In the genomic region with DNA sequence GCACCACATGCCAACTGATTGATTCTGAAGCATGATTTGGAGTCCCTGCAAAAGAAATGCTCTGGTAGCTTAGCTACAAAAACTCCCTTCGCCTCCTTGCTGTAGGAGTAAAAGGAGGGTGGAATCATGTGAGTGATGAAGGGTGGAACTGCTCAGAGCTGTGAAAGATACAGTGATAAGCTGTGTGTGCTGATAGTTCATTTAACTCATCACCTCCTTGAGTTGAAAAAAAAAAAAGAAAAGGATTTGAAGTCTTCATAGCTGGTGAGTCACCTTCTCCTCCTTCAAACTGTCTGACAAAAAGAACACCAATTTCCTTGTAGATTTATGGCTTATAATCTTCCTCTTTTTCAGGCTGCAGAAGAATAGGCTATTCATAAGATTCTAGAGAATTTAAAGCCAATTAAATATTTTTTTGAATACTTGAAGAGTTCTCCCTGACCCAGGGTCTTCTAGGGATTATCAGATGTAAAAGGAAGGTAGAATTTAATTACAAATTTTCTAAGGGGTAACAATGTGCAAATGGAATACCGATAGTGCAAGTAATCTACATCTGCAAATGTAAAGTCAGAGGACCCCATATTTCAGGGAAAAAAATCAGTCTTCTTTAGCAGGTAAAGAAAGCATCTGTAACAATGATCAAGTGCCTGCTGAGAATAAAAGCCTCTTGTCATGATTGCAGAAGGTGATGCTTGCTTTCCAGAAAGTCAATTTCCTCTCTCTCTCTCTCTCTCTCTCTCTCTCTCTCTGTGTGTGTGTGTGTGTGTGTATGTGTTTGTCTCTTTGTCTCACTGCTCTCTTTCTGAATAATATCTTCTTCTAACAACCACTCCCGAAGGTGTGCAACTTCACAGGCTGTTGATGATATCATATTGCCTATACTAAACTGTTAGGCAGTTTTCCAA, we compare ENCODE assay signal across 14 cellular contexts.
DNase-seq lines count a peak whose midpoint lies in the region; ATAC-seq and TF ChIP-seq lines count a peak whose summit lies in the region.
"Had no signal": no experiment of that assay in that cellular context is flagged by ENCODE, and none has a peak within 500 bp of the region (broad histone marks: within the 10 kb centered on the region; RNA-seq: fewer than 3 reads in every experiment).

No MANE protein-coding gene starts in this region.

- CTCF ChIA-PET in A673 (lab: Charles Lee) = no interaction called here
- CTCF ChIA-PET in activated CD4-positive, alpha-beta memory T cell treated with anti-CD3 and anti-CD28 coated beads for 36 hours (lab: Charles Lee) = no interaction called here

- H3K36me3 ChIP-seq in A673 (ENCODE audit: insufficient read depth, low read length, poor library complexity, severe bottlenecking) = no peaks in the 10 kb centered on the region
- H3K36me3 ChIP-seq: brain microvascular endothelial cell had no signal

- H3K27me3 Mint-ChIP-seq in activated CD4-positive, alpha-beta memory T cell treated with anti-CD3 and anti-CD28 coated beads for 36 hours = no peaks in the 10 kb centered on the region

- peaks cover 5% of the 10 kb centered on the region for H3K9me3 ChIP-seq in A673 (ENCODE audit: low read depth, low read length, poor library complexity, severe bottlenecking)

- no peak overlapping the region for H3K4me3 Mint-ChIP-seq in activated CD4-positive, alpha-beta memory T cell treated with anti-CD3 and anti-CD28 coated beads for 36 hours

- DNase-seq in A673 (ENCODE audit: low spot score) = peak; percentile 22
- peak; percentile 23 to 55 for DNase-seq in Kasumi-1 (lab: John Stamatoyannopoulos, UW)
- peak; percentile 58 to 79 for DNase-seq in foreskin keratinocyte
- no peak for DNase-seq in cardiac septum (ENCODE audit: low spot score)
- no peak for DNase-seq in activated CD4-positive, alpha-beta memory T cell treated with anti-CD3 and anti-CD28 coated beads for 36 hours
- DNase-seq: activated CD4-positive, alpha-beta T cell treated with anti-CD3 and anti-CD28 coated beads, Interleukin-2, amount 50 U/mL, for 4 hours; activated effector memory CD4-positive, alpha-beta T cell treated with anti-CD3 and anti-CD28 coated beads, Interleukin-2, amount 50 U/mL, for 16 hours; brain microvascular endothelial cell; NCI-H2081; stimulated activated CD8-positive, alpha-beta memory T cell treated with anti-CD3 and anti-CD28 coated beads, Interleukin-4, amount 100 ng/mL, for 48 hours had no signal

- H3K27ac Mint-ChIP-seq in activated CD4-positive, alpha-beta memory T cell treated with anti-CD3 and anti-CD28 coated beads for 36 hours = no peak overlapping the region

- no TSS peak for BruUV-seq in A673 (replicated peaks; lab: Mats Ljungman, UMichigan)

- no peak overlapping the region for H3K27ac ChIP-seq in A673 (ENCODE audit: low read depth, low read length, poor library complexity, severe bottlenecking)
- H3K27ac ChIP-seq in foreskin keratinocyte = peak overlapping the region; percentile 52
- H3K27ac ChIP-seq: brain microvascular endothelial cell had no signal

- ATAC-seq in SK-N-SH treated with all-trans-retinoic acid at 6 μM for 48 hours = peak; percentile 61
- ATAC-seq in foreskin keratinocyte = peak; percentile 43
- no peak for ATAC-seq in HG02678 (IDR thresholded peaks at IDR 0.05; ENCODE audit: unreplicated experiment)
- no peak for ATAC-seq in HG03196 (IDR thresholded peaks at IDR 0.05; ENCODE audit: unreplicated experiment)
- ATAC-seq: K562 had no signal

- no peak for TF ChIP-seq CTCF in A673 (conservative IDR thresholded peaks at IDR 0.05; ENCODE audit: low read depth, low read length)
- no peak for TF ChIP-seq CTCF in foreskin keratinocyte (conservative IDR thresholded peaks at IDR 0.05)

- H3K4me1 ChIP-seq in A673 (ENCODE audit: insufficient read depth, low read length, poor library complexity, severe bottlenecking) (no peaks in the 10 kb centered on the region), foreskin keratinocyte (peaks cover 46% of the 10 kb centered on the region)

- no peaks in the 10 kb centered on the region for H3K36me3 Mint-ChIP-seq in activated CD4-positive, alpha-beta memory T cell treated with anti-CD3 and anti-CD28 coated beads for 36 hours

- no peak overlapping the region for H3K4me3 ChIP-seq in A673 (ENCODE audit: low read depth, low read length, poor library complexity, severe bottlenecking)
- H3K4me3 ChIP-seq: K562 had no signal

- H3K4me1 Mint-ChIP-seq in activated CD4-positive, alpha-beta memory T cell treated with anti-CD3 and anti-CD28 coated beads for 36 hours (ENCODE audit: low read depth) = no peaks in the 10 kb centered on the region

- no peaks in the 10 kb centered on the region for H3K9me3 Mint-ChIP-seq in activated CD4-positive, alpha-beta memory T cell treated with anti-CD3 and anti-CD28 coated beads for 36 hours

- POLR2A ChIA-PET in A673 (lab: Charles Lee; ENCODE audit: low non-redundant PET) = no interaction called here
- POLR2A ChIA-PET in activated CD4-positive, alpha-beta memory T cell treated with anti-CD3 and anti-CD28 coated beads for 36 hours (lab: Charles Lee) = no interaction called here

- H3K27me3 ChIP-seq in A673 (replicated peaks; ENCODE audit: insufficient read depth, low read depth, low read length, poor library complexity) (no peaks in the 10 kb centered on the region), foreskin keratinocyte (no peaks in the 10 kb centered on the region)
- H3K27me3 ChIP-seq: brain microvascular endothelial cell had no signal

- intact Hi-C loops in A673 (cut with micrococcal nuclease; ENCODE audit: unreplicated experiment) = no loop called here
- intact Hi-C loops in cardiac septum (cut with DNase I) = no loop called here
- intact Hi-C loops in activated CD4-positive, alpha-beta memory T cell treated with anti-CD3 and anti-CD28 coated beads for 36 hours (cut with micrococcal nuclease) = no loop called here

TF ChIP-seq in SK-N-SH treated with all-trans-retinoic acid at 6 μM for 48 hours, 23 proteins besides CTCF, POLR2A, EP300 and RAD21:
- TF ChIP-seq, protein P1, sequence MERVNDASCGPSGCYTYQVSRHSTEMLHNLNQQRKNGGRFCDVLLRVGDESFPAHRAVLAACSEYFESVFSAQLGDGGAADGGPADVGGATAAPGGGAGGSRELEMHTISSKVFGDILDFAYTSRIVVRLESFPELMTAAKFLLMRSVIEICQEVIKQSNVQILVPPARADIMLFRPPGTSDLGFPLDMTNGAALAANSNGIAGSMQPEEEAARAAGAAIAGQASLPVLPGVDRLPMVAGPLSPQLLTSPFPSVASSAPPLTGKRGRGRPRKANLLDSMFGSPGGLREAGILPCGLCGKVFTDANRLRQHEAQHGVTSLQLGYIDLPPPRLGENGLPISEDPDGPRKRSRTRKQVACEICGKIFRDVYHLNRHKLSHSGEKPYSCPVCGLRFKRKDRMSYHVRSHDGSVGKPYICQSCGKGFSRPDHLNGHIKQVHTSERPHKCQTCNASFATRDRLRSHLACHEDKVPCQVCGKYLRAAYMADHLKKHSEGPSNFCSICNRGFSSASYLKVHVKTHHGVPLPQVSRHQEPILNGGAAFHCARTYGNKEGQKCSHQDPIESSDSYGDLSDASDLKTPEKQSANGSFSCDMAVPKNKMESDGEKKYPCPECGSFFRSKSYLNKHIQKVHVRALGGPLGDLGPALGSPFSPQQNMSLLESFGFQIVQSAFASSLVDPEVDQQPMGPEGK (CRISPR knock-in tag; IDR thresholded peaks at IDR 0.05; ENCODE audit: borderline replicate concordance) = no peak
- TF ChIP-seq ISL1 (CRISPR knock-in tag; IDR thresholded peaks at IDR 0.05) (no peak), ZNF8 (CRISPR knock-in tag; IDR thresholded peaks at IDR 0.05) (no peak), ARNTL (CRISPR knock-in tag; IDR thresholded peaks at IDR 0.05; ENCODE audit: borderline replicate concordance, low read depth) (no peak), TCF4 (CRISPR knock-in tag; IDR thresholded peaks at IDR 0.05; ENCODE audit: borderline replicate concordance) (no peak), ZNF565 (CRISPR knock-in tag; conservative IDR thresholded peaks at IDR 0.05; ENCODE audit: low read depth) (no peak)
- TF ChIP-seq, protein P2, sequence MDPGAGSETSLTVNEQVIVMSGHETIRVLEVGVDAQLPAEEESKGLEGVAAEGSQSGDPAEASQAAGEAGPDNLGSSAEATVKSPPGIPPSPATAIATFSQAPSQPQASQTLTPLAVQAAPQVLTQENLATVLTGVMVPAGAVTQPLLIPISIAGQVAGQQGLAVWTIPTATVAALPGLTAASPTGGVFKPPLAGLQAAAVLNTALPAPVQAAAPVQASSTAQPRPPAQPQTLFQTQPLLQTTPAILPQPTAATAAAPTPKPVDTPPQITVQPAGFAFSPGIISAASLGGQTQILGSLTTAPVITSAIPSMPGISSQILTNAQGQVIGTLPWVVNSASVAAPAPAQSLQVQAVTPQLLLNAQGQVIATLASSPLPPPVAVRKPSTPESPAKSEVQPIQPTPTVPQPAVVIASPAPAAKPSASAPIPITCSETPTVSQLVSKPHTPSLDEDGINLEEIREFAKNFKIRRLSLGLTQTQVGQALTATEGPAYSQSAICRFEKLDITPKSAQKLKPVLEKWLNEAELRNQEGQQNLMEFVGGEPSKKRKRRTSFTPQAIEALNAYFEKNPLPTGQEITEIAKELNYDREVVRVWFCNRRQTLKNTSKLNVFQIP (CRISPR knock-in tag; IDR thresholded peaks at IDR 0.05; ENCODE audit: borderline replicate concordance, low read depth) = no peak
- TF ChIP-seq, protein P3, sequence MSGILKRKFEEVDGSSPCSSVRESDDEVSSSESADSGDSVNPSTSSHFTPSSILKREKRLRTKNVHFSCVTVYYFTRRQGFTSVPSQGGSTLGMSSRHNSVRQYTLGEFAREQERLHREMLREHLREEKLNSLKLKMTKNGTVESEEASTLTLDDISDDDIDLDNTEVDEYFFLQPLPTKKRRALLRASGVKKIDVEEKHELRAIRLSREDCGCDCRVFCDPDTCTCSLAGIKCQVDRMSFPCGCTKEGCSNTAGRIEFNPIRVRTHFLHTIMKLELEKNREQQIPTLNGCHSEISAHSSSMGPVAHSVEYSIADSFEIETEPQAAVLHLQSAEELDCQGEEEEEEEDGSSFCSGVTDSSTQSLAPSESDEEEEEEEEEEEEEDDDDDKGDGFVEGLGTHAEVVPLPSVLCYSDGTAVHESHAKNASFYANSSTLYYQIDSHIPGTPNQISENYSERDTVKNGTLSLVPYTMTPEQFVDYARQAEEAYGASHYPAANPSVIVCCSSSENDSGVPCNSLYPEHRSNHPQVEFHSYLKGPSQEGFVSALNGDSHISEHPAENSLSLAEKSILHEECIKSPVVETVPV (CRISPR knock-in tag; IDR thresholded peaks at IDR 0.05) = no peak

Comparison
In these comparisons a context has a peak if more than half of its experiments do, and no peak if none do; other contexts are left out.
1. DNase-seq: peak in A673 (single experiment), Kasumi-1 (2 of 2) and foreskin keratinocyte (2 of 2); none in cardiac septum (single experiment) and activated CD4-positive, alpha-beta memory T cell treated with anti-CD3 and anti-CD28 coated beads for 36 hours (single experiment).
2. ATAC-seq: peak in SK-N-SH treated with all-trans-retinoic acid at 6 μM for 48 hours (single experiment) and foreskin keratinocyte (single experiment); none in HG02678 (single experiment) and HG03196 (single experiment).